In the genomic region with DNA sequence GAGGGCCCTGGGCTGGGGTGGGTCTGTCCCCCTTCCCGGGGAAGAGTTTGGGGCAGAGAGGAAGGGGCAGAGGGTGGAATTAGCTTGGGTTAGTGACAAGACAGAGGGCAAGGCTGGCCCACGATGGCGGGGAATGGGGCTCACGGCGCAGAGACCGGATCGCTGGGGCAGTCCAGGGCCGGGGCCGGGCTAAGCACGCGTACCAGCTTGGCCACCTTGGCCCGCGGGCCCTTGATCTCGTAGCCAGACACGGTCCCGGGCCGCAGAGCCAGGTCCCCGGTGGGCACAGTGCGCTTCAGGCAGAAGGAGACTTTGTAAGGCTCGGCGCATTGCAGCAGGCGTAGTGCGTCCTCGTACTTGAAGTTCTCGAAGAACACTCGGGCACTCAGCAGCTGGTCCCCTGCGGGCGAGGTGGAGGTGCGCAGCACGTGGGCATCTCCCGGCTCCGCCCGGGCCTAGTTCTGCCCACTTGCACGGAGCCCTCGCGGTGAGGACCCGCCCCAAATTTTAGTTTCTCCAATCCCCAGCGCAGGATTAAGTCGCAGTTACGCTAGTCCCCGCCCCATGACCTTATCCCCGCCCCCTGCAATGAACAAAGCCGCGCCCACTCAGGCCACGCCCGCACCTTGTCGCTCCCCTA, we compare ENCODE assay signal across 10 cellular contexts. TPM values are rescaled to one million over a fixed set of nuclear protein-coding genes. Genes with fewer than 3 reads are reported as not detected.
DNase-seq lines count a peak whose midpoint lies in the region; ATAC-seq, FAIRE-seq and TF ChIP-seq lines count a peak whose summit lies in the region.
"Had no signal": no experiment of that assay in that cellular context is flagged by ENCODE, and none has a peak within 500 bp of the region (broad histone marks: within the 10 kb centered on the region; RNA-seq: fewer than 3 reads in every experiment).

No MANE protein-coding gene starts in this region.

- H3K4me3 ChIP-seq in SK-N-SH (ENCODE audit: low read depth in 2 of 2, low read length in 1 of 2) (no peak overlapping the region; a peak in 1 of 4 replicates), keratinocyte (ENCODE audit: control insufficient read depth in 2 of 3, extremely low read depth in 1 of 3, insufficient read depth in 2 of 3, low read depth in 1 of 3, low read length in 3 of 3) (no peak overlapping the region), tibial artery (no peak overlapping the region)
- H3K4me3 ChIP-seq: A549 had no signal

- dilution Hi-C loops in keratinocyte (cut with MboI; ENCODE audit: extremely low pct_ligation_motif_present, low sequenced_read_pairs), result no loop called here

- no peaks in the 10 kb centered on the region for H3K9me3 Mint-ChIP-seq in activated T-helper 2 cell treated with anti-CD3 and anti-CD28 coated beads, Interferon-gamma antibody, Interleukin-2, Interleukin-4, amounts not matched to agents 10 μg/mL and 5 μg/mL and 100 μg/mL, durations not matched to agents 14 hours and 24 hours and 36 hours

- H3K79me2 ChIP-seq in SK-N-SH (ENCODE audit: insufficient read depth) (no peaks in the 10 kb centered on the region), keratinocyte (ENCODE audit: control insufficient read depth, insufficient read depth, low read length) (no peaks in the 10 kb centered on the region)

- H3K27me3 ChIP-seq in SK-N-SH (ENCODE audit: insufficient read depth) (no peaks in the 10 kb centered on the region), keratinocyte (ENCODE audit: control insufficient read depth, extremely low read depth, insufficient read depth, low read length) (peaks cover 27% of the 10 kb centered on the region), tibial artery (no peaks in the 10 kb centered on the region)

- intact Hi-C loops in activated T-helper 2 cell treated with anti-CD3 and anti-CD28 coated beads, Interferon-gamma antibody, Interleukin-2, Interleukin-4, amounts not matched to agents 10 μg/mL and 5 μg/mL and 100 μg/mL, durations not matched to agents 14 hours and 24 hours and 36 hours (cut with micrococcal nuclease), result no loop called here
- intact Hi-C loops in tibial artery (cut with DNase I; ENCODE audit: low total_unique reads), result no loop called here

- TF ChIP-seq CTCF in SK-N-SH (IDR thresholded peaks at IDR 0.05) (no peak), keratinocyte (optimal IDR thresholded peaks at IDR 0.05 in 1 of 3, IDR thresholded peaks at IDR 0.05 in 1 of 3, conservative IDR thresholded peaks at IDR 0.05 in 1 of 3; ENCODE audit: extremely low read depth in 1 of 3, insufficient read depth in 2 of 3, low read length in 3 of 3) (no peak), tibial artery (IDR thresholded peaks at IDR 0.05) (no peak)

- no peak for FAIRE-seq in keratinocyte (lab: Jason Lieb, UNC)

- TF ChIP-seq EP300 in SK-N-SH (IDR thresholded peaks at IDR 0.05; ENCODE audit: borderline replicate concordance in 1 of 2, low read depth in 1 of 2, low read length in 1 of 2), result no peak

- WGBS in SK-N-SH (ENCODE audit: low lambda C conversion rate), result 74% methylated on average over 24 of the region's 47 CpGs

- no peaks in the 10 kb centered on the region for H3F3A ChIP-seq in SK-N-SH (replicated peaks; ENCODE audit: insufficient read depth)

- no peak overlapping the region for H3K9ac ChIP-seq in SK-N-SH
- H3K9ac ChIP-seq in keratinocyte (ENCODE audit: control insufficient read depth, extremely low read depth, insufficient read depth, low read length), result no peak overlapping the region
- H3K9ac ChIP-seq: KMS-11 had no signal

- no peaks in the 10 kb centered on the region for H3K36me3 Mint-ChIP-seq in activated T-helper 2 cell treated with anti-CD3 and anti-CD28 coated beads, Interferon-gamma antibody, Interleukin-2, Interleukin-4, amounts not matched to agents 10 μg/mL and 5 μg/mL and 100 μg/mL, durations not matched to agents 14 hours and 24 hours and 36 hours (ENCODE audit: low read depth)

- H3K4me2 ChIP-seq in SK-N-SH (no peak overlapping the region), keratinocyte (ENCODE audit: control insufficient read depth, extremely low read depth, insufficient read depth, low read depth, low read length) (peak overlapping the region; percentile 23)
- H3K4me2 ChIP-seq: A549, KMS-11 had no signal

- no peaks in the 10 kb centered on the region for H3K9me2 ChIP-seq in SK-N-SH

- POLR2A ChIA-PET in SK-N-SH (lab: Yijun Ruan, JAX), result no interaction called here

- TF ChIP-seq RAD21 in SK-N-SH (IDR thresholded peaks at IDR 0.05; ENCODE audit: low read length), result no peak

- H3K36me3 ChIP-seq in SK-N-SH (replicated peaks in 1 of 2; ENCODE audit: control insufficient read depth in 1 of 2, insufficient read depth in 2 of 2, low read length in 1 of 2) (no peaks in the 10 kb centered on the region), keratinocyte (ENCODE audit: control insufficient read depth in 2 of 2, extremely low read depth in 1 of 2, insufficient read depth in 2 of 2, low read length in 2 of 2) (no peaks in the 10 kb centered on the region), tibial artery (peaks cover 0 to 16% (median 4%) of the 10 kb centered on the region in 3 donors)

- H3K9me3 ChIP-seq in SK-N-SH, result no peaks in the 10 kb centered on the region
- H3K9me3 ChIP-seq in keratinocyte (ENCODE audit: control insufficient read depth, low read depth, low read length), result no peaks in the 10 kb centered on the region
- H3K9me3 ChIP-seq in tibial artery, result no peaks in the 10 kb centered on the region
- H3K9me3 ChIP-seq: A549 had no signal

- peaks cover 3% of the 10 kb centered on the region for H3K27me3 Mint-ChIP-seq in activated T-helper 2 cell treated with anti-CD3 and anti-CD28 coated beads, Interferon-gamma antibody, Interleukin-2, Interleukin-4, amounts not matched to agents 10 μg/mL and 5 μg/mL and 100 μg/mL, durations not matched to agents 14 hours and 24 hours and 36 hours (ENCODE audit: low read depth)

- peaks cover 12% of the 10 kb centered on the region for H3K4me1 Mint-ChIP-seq in activated T-helper 2 cell treated with anti-CD3 and anti-CD28 coated beads, Interferon-gamma antibody, Interleukin-2, Interleukin-4, amounts not matched to agents 10 μg/mL and 5 μg/mL and 100 μg/mL, durations not matched to agents 14 hours and 24 hours and 36 hours (ENCODE audit: low read depth)

- H3K27ac Mint-ChIP-seq in activated T-helper 2 cell treated with anti-CD3 and anti-CD28 coated beads, Interferon-gamma antibody, Interleukin-2, Interleukin-4, amounts not matched to agents 10 μg/mL and 5 μg/mL and 100 μg/mL, durations not matched to agents 14 hours and 24 hours and 36 hours, result no peak overlapping the region

- peak; percentile 78 for DNase-seq in SK-N-SH
- peak; percentile 45 for DNase-seq in activated T-helper 2 cell treated with anti-CD3 and anti-CD28 coated beads, Interferon-gamma antibody, Interleukin-2, Interleukin-4, amounts not matched to agents 10 μg/mL and 5 μg/mL and 100 μg/mL, durations not matched to agents 14 hours and 24 hours and 36 hours (ENCODE audit: low spot score)
- DNase-seq in keratinocyte (ENCODE audit: low read depth, low spot score), result peak; percentile 71
- peak; percentile 36 to 45 for DNase-seq in stimulated activated CD8-positive, alpha-beta memory T cell treated with anti-CD3 and anti-CD28 coated beads, Interleukin-7, amount 100 ng/mL, for 4 hours (ENCODE audit: low read depth in 2 of 2)
- no peak for DNase-seq in GM19240 (ENCODE audit: insufficient read length, low spot score)
- DNase-seq in DMS 273 treated with DMSO at 0.1 percent for 48 hours (lab: John Stamatoyannopoulos, UW), result no peak
- no peak for DNase-seq in tibial artery

- H3K27ac ChIP-seq in SK-N-SH (ENCODE audit: low read depth in 2 of 2, low read length in 1 of 2), result no peak overlapping the region
- no peak overlapping the region for H3K27ac ChIP-seq in keratinocyte (ENCODE audit: control insufficient read depth, insufficient read depth, low read length)
- no peak overlapping the region for H3K27ac ChIP-seq in tibial artery
- H3K27ac ChIP-seq: A549, KMS-11 had no signal

- no peak overlapping the region for H2AFZ ChIP-seq in SK-N-SH (ENCODE audit: low read depth)
- H2AFZ ChIP-seq in keratinocyte (ENCODE audit: control insufficient read depth, low read length), result peak overlapping the region; percentile 28

- no peaks in the 10 kb centered on the region for H4K20me1 ChIP-seq in SK-N-SH (ENCODE audit: insufficient read depth)
- H4K20me1 ChIP-seq in keratinocyte (ENCODE audit: control insufficient read depth, extremely low read depth, insufficient read depth, low read length), result no peaks in the 10 kb centered on the region

- H3K4me3 Mint-ChIP-seq in activated T-helper 2 cell treated with anti-CD3 and anti-CD28 coated beads, Interferon-gamma antibody, Interleukin-2, Interleukin-4, amounts not matched to agents 10 μg/mL and 5 μg/mL and 100 μg/mL, durations not matched to agents 14 hours and 24 hours and 36 hours (ENCODE audit: low read depth), result no peak overlapping the region

- ATAC-seq in SK-N-SH treated with all-trans-retinoic acid at 6 μM for 48 hours, result no peak
- ATAC-seq: A549 had no signal

- no peaks in the 10 kb centered on the region; a peak in 1 of 4 replicates for H3K4me1 ChIP-seq in SK-N-SH (ENCODE audit: control insufficient read depth in 1 of 2, insufficient read depth in 2 of 2, low read depth in 1 of 2, low read length in 1 of 2)
- H3K4me1 ChIP-seq in keratinocyte (ENCODE audit: control insufficient read depth, extremely low read depth, insufficient read depth, low read length), result peaks cover 4% of the 10 kb centered on the region
- peaks cover 0 to 12% (median 4%) of the 10 kb centered on the region in 4 donors for H3K4me1 ChIP-seq in tibial artery

- no peaks in the 10 kb centered on the region for H3K9me1 ChIP-seq in keratinocyte (ENCODE audit: control insufficient read depth, extremely low read depth, insufficient read depth, low read length)

- CTCF ChIA-PET in SK-N-SH (lab: Yijun Ruan, JAX), result interaction anchor here (0.8 to 2.4 kb wide), 2 partner anchors 22 kb away, joined by 3 to 6 read pairs; no protein-coding TSS in a partner anchor

RNA-seq across cellular contexts. Expression of a gene that starts 8.6 kb away (rescaled TPM):
- polyA plus RNA-seq in SK-N-SH (2012; rRNA removed) (0.13 and 0.23 TPM in 2 replicates), keratinocyte (0.03 to 0.06 TPM in 2 of 3 replicates, not detected in the other)
- 0.01 and 0.09 TPM in 2 replicates for polyA plus RNA-seq in SK-N-SH (2012; cell fraction: cytosol; rRNA removed)
- 0.43 and 0.52 TPM in 2 replicates for polyA plus RNA-seq in SK-N-SH (2012; cell fraction: nucleus; rRNA removed)
- total RNA-seq in activated T-helper 2 cell treated with anti-CD3 and anti-CD28 coated beads, Interferon-gamma antibody, Interleukin-2, Interleukin-4, amounts not matched to agents 10 μg/mL and 5 μg/mL and 100 μg/mL, durations not matched to agents 14 hours and 24 hours and 36 hours, result 0.07 TPM in 1 of 2 replicates, not detected in the other
- polyA plus RNA-seq in keratinocyte (2011; ENCODE audit: low read depth), result not detected
- 0.04 and 0.06 TPM in 2 replicates for polyA plus RNA-seq in keratinocyte (2011; cell fraction: cytosol; rRNA removed)
- not detected in 2 replicates for polyA plus RNA-seq in keratinocyte (2011; cell fraction: nucleus; rRNA removed)
- polyA plus RNA-seq in keratinocyte (2012; ENCODE audit: low replicate concordance), result 0.05 and 0.08 TPM in 2 replicates
- 0.07 TPM in 1 of 3 replicates, not detected in the others for polyA minus RNA-seq in keratinocyte
- polyA minus RNA-seq in keratinocyte (2011; cell fraction: cytosol; rRNA and poly(A)+ RNA removed), result not detected
- polyA minus RNA-seq in keratinocyte (2011; cell fraction: nucleus; rRNA and poly(A)+ RNA removed), result not detected in 2 replicates

RNA-seq across cellular contexts. Expression of a gene that starts 14.6 kb away (rescaled TPM):
- 2.2 TPM in 2 replicates for polyA plus RNA-seq in SK-N-SH (2012; rRNA removed)
- 1.0 and 1.5 TPM in 2 replicates for polyA plus RNA-seq in SK-N-SH (2012; cell fraction: cytosol; rRNA removed)
- 2.9 and 4.3 TPM in 2 replicates for polyA plus RNA-seq in SK-N-SH (2012; cell fraction: nucleus; rRNA removed)
- total RNA-seq in activated T-helper 2 cell treated with anti-CD3 and anti-CD28 coated beads, Interferon-gamma antibody, Interleukin-2, Interleukin-4, amounts not matched to agents 10 μg/mL and 5 μg/mL and 100 μg/mL, durations not matched to agents 14 hours and 24 hours and 36 hours, result 0.83 and 0.87 TPM in 2 replicates
- 0.22 to 0.49 TPM (median 0.42 TPM) in 3 replicates for polyA plus RNA-seq in keratinocyte
- 0.56 TPM for polyA plus RNA-seq in keratinocyte (2011; ENCODE audit: low read depth)
- polyA plus RNA-seq in keratinocyte (2011; cell fraction: cytosol; rRNA removed), result 0.21 and 0.45 TPM in 2 replicates
- polyA plus RNA-seq in keratinocyte (2011; cell fraction: nucleus; rRNA removed), result 0.82 and 1.0 TPM in 2 replicates
- polyA plus RNA-seq in keratinocyte (2012; ENCODE audit: low replicate concordance), result 0.45 and 0.90 TPM in 2 replicates
- polyA minus RNA-seq in keratinocyte, result 0.13 to 0.33 TPM (median 0.32 TPM) in 3 replicates
- polyA minus RNA-seq in keratinocyte (2011; cell fraction: cytosol; rRNA and poly(A)+ RNA removed), result 0.58 TPM
- 0.32 and 0.47 TPM in 2 replicates for polyA minus RNA-seq in keratinocyte (2011; cell fraction: nucleus; rRNA and poly(A)+ RNA removed)

RNA-seq across cellular contexts. Expression of a gene that starts 27.3 kb away (rescaled TPM):
- polyA plus RNA-seq in SK-N-SH (2012; rRNA removed) (7.1 and 10.4 TPM in 2 replicates), keratinocyte (9.5 to 15.4 TPM (median 10.5 TPM) in 3 replicates)
- polyA plus RNA-seq in SK-N-SH (2012; cell fraction: cytosol; rRNA removed), result 6.5 and 7.6 TPM in 2 replicates
- 8.4 and 10.2 TPM in 2 replicates for polyA plus RNA-seq in SK-N-SH (2012; cell fraction: nucleus; rRNA removed)
- total RNA-seq in activated T-helper 2 cell treated with anti-CD3 and anti-CD28 coated beads, Interferon-gamma antibody, Interleukin-2, Interleukin-4, amounts not matched to agents 10 μg/mL and 5 μg/mL and 100 μg/mL, durations not matched to agents 14 hours and 24 hours and 36 hours, result 17.5 and 18.1 TPM in 2 replicates
- 17.5 TPM for polyA plus RNA-seq in keratinocyte (2011; ENCODE audit: low read depth)
- polyA plus RNA-seq in keratinocyte (2011; cell fraction: cytosol; rRNA removed), result 7.1 and 13.0 TPM in 2 replicates
- 8.1 and 10.9 TPM in 2 replicates for polyA plus RNA-seq in keratinocyte (2011; cell fraction: nucleus; rRNA removed)
- polyA plus RNA-seq in keratinocyte (2012; ENCODE audit: low replicate concordance), result 10.6 and 28.6 TPM in 2 replicates
- polyA minus RNA-seq in keratinocyte, result 3.8 to 6.1 TPM (median 4.4 TPM) in 3 replicates
- 10.0 TPM for polyA minus RNA-seq in keratinocyte (2011; cell fraction: cytosol; rRNA and poly(A)+ RNA removed)
- 3.5 and 4.0 TPM in 2 replicates for polyA minus RNA-seq in keratinocyte (2011; cell fraction: nucleus; rRNA and poly(A)+ RNA removed)

RNA-seq across cellular contexts. Expression of a gene that starts 45.6 kb away (rescaled TPM):
- 11.3 and 12.9 TPM in 2 replicates for polyA plus RNA-seq in SK-N-SH (2012; rRNA removed)
- 8.6 and 10.4 TPM in 2 replicates for polyA plus RNA-seq in SK-N-SH (2012; cell fraction: cytosol; rRNA removed)
- polyA plus RNA-seq in SK-N-SH (2012; cell fraction: nucleus; rRNA removed), result 8.0 and 9.5 TPM in 2 replicates
- total RNA-seq in activated T-helper 2 cell treated with anti-CD3 and anti-CD28 coated beads, Interferon-gamma antibody, Interleukin-2, Interleukin-4, amounts not matched to agents 10 μg/mL and 5 μg/mL and 100 μg/mL, durations not matched to agents 14 hours and 24 hours and 36 hours, result 12.5 and 13.1 TPM in 2 replicates
- polyA plus RNA-seq in keratinocyte, result 11.8 to 16.1 TPM (median 13.2 TPM) in 3 replicates
- 1.1 TPM for polyA plus RNA-seq in keratinocyte (2011; ENCODE audit: low read depth)
- 9.0 and 9.9 TPM in 2 replicates for polyA plus RNA-seq in keratinocyte (2011; cell fraction: cytosol; rRNA removed)
- 11.3 and 14.8 TPM in 2 replicates for polyA plus RNA-seq in keratinocyte (2011; cell fraction: nucleus; rRNA removed)
- 11.9 and 19.4 TPM in 2 replicates for polyA plus RNA-seq in keratinocyte (2012; ENCODE audit: low replicate concordance)
- polyA minus RNA-seq in keratinocyte, result 14.4 to 18.5 TPM (median 14.8 TPM) in 3 replicates
- 35.3 TPM for polyA minus RNA-seq in keratinocyte (2011; cell fraction: cytosol; rRNA and poly(A)+ RNA removed)
- polyA minus RNA-seq in keratinocyte (2011; cell fraction: nucleus; rRNA and poly(A)+ RNA removed), result 9.1 and 9.6 TPM in 2 replicates

RNA-seq across cellular contexts. Expression of a gene that starts 50.0 kb away (rescaled TPM):
- 449 and 511 TPM in 2 replicates for polyA plus RNA-seq in SK-N-SH (2012; rRNA removed)
- 156 and 261 TPM in 2 replicates for polyA plus RNA-seq in SK-N-SH (2012; cell fraction: cytosol; rRNA removed)
- polyA plus RNA-seq in SK-N-SH (2012; cell fraction: nucleus; rRNA removed), result 418 and 461 TPM in 2 replicates
- 59.2 and 60.1 TPM in 2 replicates for total RNA-seq in activated T-helper 2 cell treated with anti-CD3 and anti-CD28 coated beads, Interferon-gamma antibody, Interleukin-2, Interleukin-4, amounts not matched to agents 10 μg/mL and 5 μg/mL and 100 μg/mL, durations not matched to agents 14 hours and 24 hours and 36 hours
- 102 to 179 TPM (median 137 TPM) in 3 replicates for polyA plus RNA-seq in keratinocyte
- polyA plus RNA-seq in keratinocyte (2011; ENCODE audit: low read depth), result 47.0 TPM
- polyA plus RNA-seq in keratinocyte (2011; cell fraction: cytosol; rRNA removed), result 87.3 and 199 TPM in 2 replicates
- polyA plus RNA-seq in keratinocyte (2011; cell fraction: nucleus; rRNA removed), result 164 and 247 TPM in 2 replicates
- 167 and 189 TPM in 2 replicates for polyA plus RNA-seq in keratinocyte (2012; ENCODE audit: low replicate concordance)
- 87.8 to 220 TPM (median 127 TPM) in 3 replicates for polyA minus RNA-seq in keratinocyte
- 371 TPM for polyA minus RNA-seq in keratinocyte (2011; cell fraction: cytosol; rRNA and poly(A)+ RNA removed)
- 163 and 220 TPM in 2 replicates for polyA minus RNA-seq in keratinocyte (2011; cell fraction: nucleus; rRNA and poly(A)+ RNA removed)

Comparison
In these comparisons a context has a peak if more than half of its experiments do, and no peak if none do; other contexts are left out.
1. DNase-seq: peak in SK-N-SH (single experiment), activated T-helper 2 cell treated with anti-CD3 and anti-CD28 coated beads, Interferon-gamma antibody, Interleukin-2, Interleukin-4, amounts not matched to agents 10 μg/mL and 5 μg/mL and 100 μg/mL, durations not matched to agents 14 hours and 24 hours and 36 hours (single experiment), keratinocyte (single experiment) and stimulated activated CD8-positive, alpha-beta memory T cell treated with anti-CD3 and anti-CD28 coated beads, Interleukin-7, amount 100 ng/mL, for 4 hours (2 of 2); none in GM19240 (single experiment), DMS 273 treated with DMSO at 0.1 percent for 48 hours (single experiment) and tibial artery (0 of 2).